ENCODE assay signal across 8 cellular contexts in genomic region chr2:189698020-189698887, GRCh38. TPM values are rescaled to one million over a fixed set of nuclear protein-coding genes. Genes with fewer than 3 reads are reported as not detected.
DNase-seq lines count a peak whose midpoint lies in the region; ATAC-seq, FAIRE-seq and TF ChIP-seq lines count a peak whose summit lies in the region.

No MANE protein-coding gene starts in this region.

- H3K27me3 ChIP-seq in parathyroid adenoma (ENCODE audit: control insufficient read depth, insufficient read depth, low read length): no peaks in the 10 kb centered on the region

- peak overlapping the region; percentile 70 for H2AFZ ChIP-seq in parathyroid adenoma

- no peaks in the 10 kb centered on the region for H3K9me3 ChIP-seq in parathyroid adenoma (ENCODE audit: control insufficient read depth, low read length)

- DNase-seq in NCI-H1092 treated with DMSO at 0.1 percent for 48 hours (lab: John Stamatoyannopoulos, UW) (peak; percentile 15), NCI-H1092 (lab: John Stamatoyannopoulos, UW) (no peak), NCI-H2029 (lab: John Stamatoyannopoulos, UW) (peak; percentile 90), frontal cortex (ENCODE audit: low spot score in 2 of 2) (peak in 1 of 2 donors; percentile 16)
- DNase-seq in activated CD8-positive, alpha-beta memory T cell treated with anti-CD3 and anti-CD28 coated beads, Interleukin-2, amount 50 U/mL, for 4 hours: peak; percentile 18
- DNase-seq in NK-92 treated with Interleukin-12 subunit alpha and Interleukin-12 subunit beta, amount 100 ng/mL, for 24 hours (lab: John Stamatoyannopoulos, UW): no peak

- H3K4me3 ChIP-seq in parathyroid adenoma (ENCODE audit: low read depth, low read length): no peak overlapping the region

- no peaks in the 10 kb centered on the region for H3K36me3 ChIP-seq in parathyroid adenoma (ENCODE audit: control insufficient read depth, insufficient read depth, low read length)

- no peak overlapping the region for H3K9ac ChIP-seq in parathyroid adenoma

- peak; percentile 54 for ATAC-seq in GM21447 (IDR thresholded peaks at IDR 0.05; ENCODE audit: unreplicated experiment)

- H3K79me2 ChIP-seq in parathyroid adenoma: no peaks in the 10 kb centered on the region

- H3K4me2 ChIP-seq in parathyroid adenoma (ENCODE audit: low read length): peak overlapping the region; percentile 58

- peaks cover 4% of the 10 kb centered on the region for H3K4me1 ChIP-seq in parathyroid adenoma

- FAIRE-seq in frontal cortex (lab: Jason Lieb, UNC): peak; percentile 95

- H3K27ac ChIP-seq in parathyroid adenoma: peak overlapping the region; percentile 50

- peak; percentile 65 for TF ChIP-seq CTCF in parathyroid adenoma (IDR thresholded peaks at IDR 0.05)

RNA-seq across cellular contexts. Expression of gene ANKAR, which starts 23.8 kb away (rescaled TPM):
- total RNA-seq in frontal cortex: 52.2 TPM

RNA-seq across cellular contexts. Expression of gene ASNSD1, which starts 37.0 kb away (rescaled TPM):
- 133 TPM for total RNA-seq in frontal cortex

Comparison
In these comparisons a context has a peak if more than half of its experiments do, and no peak if none do; other contexts are left out.
1. DNase-seq: peak in NCI-H1092 treated with DMSO at 0.1 percent for 48 hours (single experiment), NCI-H2029 (single experiment) and activated CD8-positive, alpha-beta memory T cell treated with anti-CD3 and anti-CD28 coated beads, Interleukin-2, amount 50 U/mL, for 4 hours (single experiment); none in NCI-H1092 (single experiment) and NK-92 treated with Interleukin-12 subunit alpha and Interleukin-12 subunit beta, amount 100 ng/mL, for 24 hours (single experiment).